Comparison of ENCODE assay signal across 8 cellular contexts in genomic region chr22:44567846-44568493, GRCh38.
DNase-seq lines count a peak whose midpoint lies in the region; ATAC-seq and TF ChIP-seq lines count a peak whose summit lies in the region.

No MANE protein-coding gene starts in this region.

- H3K4me3 ChIP-seq in astrocyte of the cerebellum (ENCODE audit: low read depth, low read length) (no peak overlapping the region), lung (no peak overlapping the region), stomach (no peak overlapping the region)

- H3K27me3 ChIP-seq in lung (ENCODE audit: control insufficient read depth, insufficient read depth) (no peaks in the 10 kb centered on the region), stomach (peaks cover 0 to 7% (median 0%) of the 10 kb centered on the region in 3 donors)

- ATAC-seq in lung (ENCODE audit: insufficient read depth, low FRiP score) (no peak), esophagus mucosa (no peak), GM21825 (IDR thresholded peaks at IDR 0.05; ENCODE audit: unreplicated experiment) (no peak)

- TF ChIP-seq EP300 in stomach (IDR thresholded peaks at IDR 0.05): no peak

- in situ Hi-C loops in astrocyte of the cerebellum (cut with HindIII; ENCODE audit: low sequenced_read_pairs): no loop called here

- H3K27ac ChIP-seq in lung (ENCODE audit: low read depth in 1 of 2, low read length in 1 of 2) (no peak overlapping the region), stomach (no peak overlapping the region)

- H3K36me3 ChIP-seq in lung (ENCODE audit: control insufficient read depth in 2 of 2, insufficient read depth in 2 of 2, low read length in 2 of 2): no peaks in the 10 kb centered on the region
- H3K36me3 ChIP-seq in stomach: no peaks in the 10 kb centered on the region

- peak; percentile 48 for DNase-seq in activated CD4-positive, CD25-positive, alpha-beta regulatory T cell treated with anti-CD3 and anti-CD28 coated beads, Interleukin-2, amount 50 U/mL, for 72 hours
- no peak for DNase-seq in activated CD4-positive, CD25-positive, alpha-beta regulatory T cell (lab: John Stamatoyannopoulos, UW)
- DNase-seq in SHP77 treated with DMSO at 0.1 percent for 48 hours (lab: John Stamatoyannopoulos, UW) (peak; percentile 73), astrocyte of the cerebellum (ENCODE audit: low read depth) (peak; percentile 9), lung (ENCODE audit: low spot score) (no peak), stomach (peak; percentile 57)

- no peak for TF ChIP-seq POLR2A in stomach (IDR thresholded peaks at IDR 0.05)

- H3K4me1 ChIP-seq in lung (ENCODE audit: control insufficient read depth in 2 of 2, insufficient read depth in 2 of 2, low read length in 2 of 2): no peaks in the 10 kb centered on the region
- H3K4me1 ChIP-seq in stomach: no peaks in the 10 kb centered on the region

- H3K9me3 ChIP-seq in lung (ENCODE audit: control insufficient read depth in 2 of 2, insufficient read depth in 1 of 2, low read length in 1 of 2) (peaks cover 0 to 7% of the 10 kb centered on the region in 2 donors), stomach (peaks cover 0 to 5% (median 0%) of the 10 kb centered on the region in 4 donors)

- intact Hi-C loops in stomach (cut with DNase I; ENCODE audit: low total_unique reads): no loop called here

- WGBS in lung, 2 donors: 62 to 67% methylated on average over 8 of the region's 8 CpGs
- 48 to 67% (median 59%) methylated on average over 6 to 8 of the region's 8 CpGs for WGBS in stomach, 5 donors

- TF ChIP-seq CTCF in astrocyte of the cerebellum (IDR thresholded peaks at IDR 0.05; ENCODE audit: low read depth, low read length, missing control alignments) (peak; percentile 54), lung (IDR thresholded peaks at IDR 0.05; ENCODE audit: control extremely low read depth, extremely low read depth) (peak; percentile 24), stomach (IDR thresholded peaks at IDR 0.05) (peak in 5 of 7 experiments; percentile 38 to 59 (median 46))

Comparison
In these comparisons a context has a peak if more than half of its experiments do, and no peak if none do; other contexts are left out.
1. DNase-seq: peak in activated CD4-positive, CD25-positive, alpha-beta regulatory T cell treated with anti-CD3 and anti-CD28 coated beads, Interleukin-2, amount 50 U/mL, for 72 hours (single experiment), SHP77 treated with DMSO at 0.1 percent for 48 hours (single experiment), astrocyte of the cerebellum (single experiment) and stomach (single experiment); none in activated CD4-positive, CD25-positive, alpha-beta regulatory T cell (0 of 4) and lung (single experiment).
2. Peak in every context shown above with its lines, with median percentiles within 50 percentile points of each other: CTCF ChIP-seq.